10 cellular contexts compared by ENCODE assay signal in genomic region chr15:90306560-90306959, GRCh38. TPM values are rescaled to one million over a fixed set of nuclear protein-coding genes. Genes with fewer than 3 reads are reported as not detected.
DNase-seq lines count a peak whose midpoint lies in the region; ATAC-seq and TF ChIP-seq lines count a peak whose summit lies in the region.
"Had no signal": no experiment of that assay in that cellular context is flagged by ENCODE, and none has a peak within 500 bp of the region (broad histone marks: within the 10 kb centered on the region; RNA-seq: fewer than 3 reads in every experiment).

No MANE protein-coding gene starts in this region.

- H3K27me3 ChIP-seq in A673 (replicated peaks; ENCODE audit: insufficient read depth, low read depth, low read length, poor library complexity): no peaks in the 10 kb centered on the region
- no peaks in the 10 kb centered on the region for H3K27me3 ChIP-seq in Caco-2 (replicated peaks; ENCODE audit: control insufficient read depth, insufficient read depth, low read length)

- peaks cover 5% of the 10 kb centered on the region for H3K36me3 Mint-ChIP-seq in Caco-2 (ENCODE audit: insufficient read depth, unreplicated experiment)

- no peaks in the 10 kb centered on the region for H3K9me3 Mint-ChIP-seq in Caco-2 (ENCODE audit: unreplicated experiment)
- H3K9me3 Mint-ChIP-seq: nephron progenitor cell had no signal

- ATAC-seq in HG03280 (IDR thresholded peaks at IDR 0.05; ENCODE audit: unreplicated experiment) (peak; percentile 68), HG02973 (IDR thresholded peaks at IDR 0.05; ENCODE audit: unreplicated experiment) (no peak)

- intact Hi-C loops in A673 (cut with micrococcal nuclease; ENCODE audit: unreplicated experiment) (no loop called here), Caco-2 (cut with micrococcal nuclease; ENCODE audit: unreplicated experiment) (no loop called here), cardiac septum (cut with DNase I) (no loop called here)

- H3K36me3 ChIP-seq in A673 (ENCODE audit: insufficient read depth, low read length, poor library complexity, severe bottlenecking): no peaks in the 10 kb centered on the region
- no peaks in the 10 kb centered on the region for H3K36me3 ChIP-seq in Caco-2 (ENCODE audit: control insufficient read depth, insufficient read depth, low read length)

- CTCF ChIA-PET in A673 (lab: Charles Lee): interaction anchor here (1.5 kb wide), 1 partner anchor 13 kb away, joined by 4 read pairs; no protein-coding TSS in a partner anchor
- CTCF ChIA-PET in Caco-2 (lab: Charles Lee): interaction anchor here (1.3 kb wide), 1 partner anchor 13 kb away, joined by 4 read pairs; no protein-coding TSS in a partner anchor

- no peak overlapping the region for H3K27ac Mint-ChIP-seq in Caco-2 (ENCODE audit: unreplicated experiment)

- peaks cover 7% of the 10 kb centered on the region for H3K4me1 Mint-ChIP-seq in Caco-2 (ENCODE audit: low read depth, unreplicated experiment)

- POLR2A ChIA-PET in A673 (lab: Charles Lee; ENCODE audit: low non-redundant PET): no interaction called here
- POLR2A ChIA-PET in Caco-2 (lab: Charles Lee): no interaction called here

- no peaks in the 10 kb centered on the region for H3K9me3 ChIP-seq in A673 (ENCODE audit: low read depth, low read length, poor library complexity, severe bottlenecking)
- H3K9me3 ChIP-seq in Caco-2: no peaks in the 10 kb centered on the region

- H3K4me3 ChIP-seq in A673 (ENCODE audit: low read depth, low read length, poor library complexity, severe bottlenecking): no peak overlapping the region
- H3K4me3 ChIP-seq in Caco-2 (ENCODE audit: low read depth, low read length): no peak overlapping the region
- H3K4me3 ChIP-seq: PC-9 had no signal

- BruUV-seq in A673 (replicated peaks; lab: Mats Ljungman, UMichigan): no TSS peak
- no TSS peak for BruUV-seq in Caco-2 (replicated peaks; lab: Mats Ljungman, UMichigan)

- peaks cover under 1% of the 10 kb centered on the region for H3K27me3 Mint-ChIP-seq in Caco-2 (ENCODE audit: insufficient read depth, unreplicated experiment)

- DNase-seq in GM19238 (ENCODE audit: insufficient read length, low spot score): peak; percentile 14
- peak; percentile 4 for DNase-seq in activated effector memory CD4-positive, alpha-beta T cell treated with Interleukin-2 at 50 U/mL for 16 hours
- DNase-seq in stimulated activated CD4-positive, alpha-beta T cell treated with anti-CD3 and anti-CD28 coated beads, Interleukin-15, amount 100 ng/mL, for 24 hours: peak; percentile 63
- no peak for DNase-seq in A673 (ENCODE audit: low spot score)
- no peak for DNase-seq in Caco-2
- DNase-seq in cardiac septum (ENCODE audit: low spot score): no peak
- DNase-seq: nephron progenitor cell, PC-9 had no signal

- H3K27ac ChIP-seq in A673 (ENCODE audit: low read depth, low read length, poor library complexity, severe bottlenecking): no peak overlapping the region
- H3K27ac ChIP-seq: PC-9 had no signal

- TF ChIP-seq CTCF in A673 (conservative IDR thresholded peaks at IDR 0.05; ENCODE audit: low read depth, low read length): no peak
- no peak for TF ChIP-seq CTCF in Caco-2 (IDR thresholded peaks at IDR 0.05; ENCODE audit: insufficient read depth in 1 of 2, low read depth in 1 of 2, low read length in 1 of 2, severe bottlenecking in 1 of 2, unreplicated experiment in 1 of 2)

- H3K4me3 Mint-ChIP-seq in Caco-2 (ENCODE audit: unreplicated experiment): no peak overlapping the region
- H3K4me3 Mint-ChIP-seq: nephron progenitor cell had no signal

- peaks cover 7% of the 10 kb centered on the region for H3K4me1 ChIP-seq in A673 (ENCODE audit: insufficient read depth, low read length, poor library complexity, severe bottlenecking)
- no peaks in the 10 kb centered on the region for H3K4me1 ChIP-seq in Caco-2

RNA-seq across cellular contexts. Expression of gene NGRN, which starts 41.1 kb away (rescaled TPM):
- total RNA-seq in A673 (2021): 125 and 135 TPM in 2 replicates
- total RNA-seq in Caco-2 (2022): 93.6 and 101 TPM in 2 replicates
- 111 TPM for total RNA-seq in cardiac septum

RNA-seq across cellular contexts. Expression of gene ZNF774, which starts 45.5 kb away (rescaled TPM):
- total RNA-seq in A673 (2021) (1.5 and 5.4 TPM in 2 replicates), Caco-2 (2022) (9.4 and 11.9 TPM in 2 replicates), cardiac septum (5.6 TPM)

RNA-seq across cellular contexts. Expression of gene TTLL13, which starts 57.2 kb away (rescaled TPM):
- total RNA-seq in A673 (2021) (0.33 TPM in 1 of 2 replicates, not detected in the other), Caco-2 (2022) (0.43 TPM in 1 of 2 replicates, not detected in the other), cardiac septum (0.16 TPM)

Comparison
In these comparisons a context has a peak if more than half of its experiments do, and no peak if none do; other contexts are left out.
1. DNase-seq: peak in GM19238 (single experiment), activated effector memory CD4-positive, alpha-beta T cell treated with Interleukin-2 at 50 U/mL for 16 hours (single experiment) and stimulated activated CD4-positive, alpha-beta T cell treated with anti-CD3 and anti-CD28 coated beads, Interleukin-15, amount 100 ng/mL, for 24 hours (single experiment); none in A673 (single experiment), Caco-2 (0 of 2) and cardiac septum (single experiment).